ENCODE assay signal across 1 cellular context in the genomic region with DNA sequence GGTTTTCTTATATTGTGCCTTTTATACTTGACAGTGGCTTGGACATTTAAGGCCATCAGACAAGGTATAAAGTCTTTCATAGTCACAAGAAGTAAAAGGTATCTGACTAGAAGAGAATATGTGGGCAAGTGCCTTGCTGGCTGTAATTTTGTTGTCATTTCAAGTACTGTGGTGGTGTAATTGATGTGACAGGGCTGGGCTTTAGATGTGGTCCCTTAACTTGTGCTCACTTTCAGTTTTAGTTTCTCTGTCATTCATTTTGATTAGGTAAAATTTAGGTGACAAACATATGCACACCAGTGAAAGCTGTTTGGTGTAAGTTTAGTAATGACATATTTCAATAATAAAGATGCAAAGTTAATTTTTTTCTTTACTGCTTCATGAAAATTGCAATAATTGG.
TF ChIP-seq lines count a peak whose summit lies in the region.

No MANE protein-coding gene starts in this region.

TF ChIP-seq in GM12878, 131 proteins besides CTCF, POLR2A, EP300 and RAD21 (continued from another document):
- TF ChIP-seq, protein P1, sequence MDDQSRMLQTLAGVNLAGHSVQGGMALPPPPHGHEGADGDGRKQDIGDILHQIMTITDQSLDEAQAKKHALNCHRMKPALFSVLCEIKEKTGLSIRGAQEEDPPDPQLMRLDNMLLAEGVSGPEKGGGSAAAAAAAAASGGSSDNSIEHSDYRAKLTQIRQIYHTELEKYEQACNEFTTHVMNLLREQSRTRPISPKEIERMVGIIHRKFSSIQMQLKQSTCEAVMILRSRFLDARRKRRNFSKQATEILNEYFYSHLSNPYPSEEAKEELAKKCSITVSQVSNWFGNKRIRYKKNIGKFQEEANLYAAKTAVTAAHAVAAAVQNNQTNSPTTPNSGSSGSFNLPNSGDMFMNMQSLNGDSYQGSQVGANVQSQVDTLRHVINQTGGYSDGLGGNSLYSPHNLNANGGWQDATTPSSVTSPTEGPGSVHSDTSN (IDR thresholded peaks at IDR 0.05; ENCODE audit: insufficient replicate concordance, low read depth, low read length) = peak; percentile 85
- TF ChIP-seq CHD1 (IDR thresholded peaks at IDR 0.05; ENCODE audit: low read depth, low read length) (no peak), ATF7 (IDR thresholded peaks at IDR 0.05; ENCODE audit: low read depth) (peak; percentile 91), SRF (IDR thresholded peaks at IDR 0.05; ENCODE audit: low read depth in 2 of 2, low read length in 2 of 2) (no peak), TAF1 (IDR thresholded peaks at IDR 0.05; ENCODE audit: borderline replicate concordance, low read depth, low read length) (no peak), CBFB (IDR thresholded peaks at IDR 0.05; ENCODE audit: low read depth) (0 out of 2 replicates have a peak, but pooled peaks have one; percentile 54), NR2F1 (conservative IDR thresholded peaks at IDR 0.05) (no peak), LARP7 (IDR thresholded peaks at IDR 0.05) (no peak), ZNF217 (IDR thresholded peaks at IDR 0.05) (peak; percentile 65; the same call in 1 of the 2 replicates), BHLHE40 (IDR thresholded peaks at IDR 0.05; ENCODE audit: borderline replicate concordance in 1 of 2, low read depth in 2 of 2, low read length in 1 of 2) (peak; percentile 54 to 64; a peak in 2 of 4 replicates), KLF5 (IDR thresholded peaks at IDR 0.05; ENCODE audit: partially characterized antibody) (no peak), ZNF24 (IDR thresholded peaks at IDR 0.05) (peak; percentile 68), IKZF2 (IDR thresholded peaks at IDR 0.05) (peak in 1 of 2 experiments; percentile 22; a peak in 2 of 4 replicates), ESRRA (IDR thresholded peaks at IDR 0.05; ENCODE audit: low read length) (0 out of 2 replicates have a peak, but pooled peaks have one; percentile 25), YY1 (IDR thresholded peaks at IDR 0.05; ENCODE audit: low read depth, low read length) (0 out of 2 replicates have a peak, but pooled peaks have one; percentile 36), JUNB (IDR thresholded peaks at IDR 0.05) (peak; percentile 56), DPF2 (IDR thresholded peaks at IDR 0.05) (peak; percentile 78), IRF4 (IDR thresholded peaks at IDR 0.05; ENCODE audit: low read depth, low read length) (peak; percentile 48; the same call in 1 of the 2 replicates), CREB1 (IDR thresholded peaks at IDR 0.05; ENCODE audit: low read depth) (peak; percentile 50; the same call in 1 of the 2 replicates), SREBF1 (IDR thresholded peaks at IDR 0.05; ENCODE audit: low read length) (peak; percentile 20; the same call in 1 of the 2 replicates), CEBPB (IDR thresholded peaks at IDR 0.05; ENCODE audit: borderline replicate concordance in 1 of 2, low read depth in 2 of 2, low read length in 2 of 2) (no peak), RUNX3 (IDR thresholded peaks at IDR 0.05; ENCODE audit: low read length) (peak; percentile 86), NBN (IDR thresholded peaks at IDR 0.05) (peak; percentile 64; the same call in 1 of the 2 replicates), CHD2 (IDR thresholded peaks at IDR 0.05; ENCODE audit: borderline replicate concordance, low read depth, low read length) (peak; percentile 21; the same call in 1 of the 2 replicates), MEF2B (IDR thresholded peaks at IDR 0.05; ENCODE audit: partially characterized antibody, poor library complexity, severe bottlenecking) (peak; percentile 56)
- TF ChIP-seq, protein P2, sequence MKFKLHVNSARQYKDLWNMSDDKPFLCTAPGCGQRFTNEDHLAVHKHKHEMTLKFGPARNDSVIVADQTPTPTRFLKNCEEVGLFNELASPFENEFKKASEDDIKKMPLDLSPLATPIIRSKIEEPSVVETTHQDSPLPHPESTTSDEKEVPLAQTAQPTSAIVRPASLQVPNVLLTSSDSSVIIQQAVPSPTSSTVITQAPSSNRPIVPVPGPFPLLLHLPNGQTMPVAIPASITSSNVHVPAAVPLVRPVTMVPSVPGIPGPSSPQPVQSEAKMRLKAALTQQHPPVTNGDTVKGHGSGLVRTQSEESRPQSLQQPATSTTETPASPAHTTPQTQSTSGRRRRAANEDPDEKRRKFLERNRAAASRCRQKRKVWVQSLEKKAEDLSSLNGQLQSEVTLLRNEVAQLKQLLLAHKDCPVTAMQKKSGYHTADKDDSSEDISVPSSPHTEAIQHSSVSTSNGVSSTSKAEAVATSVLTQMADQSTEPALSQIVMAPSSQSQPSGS (IDR thresholded peaks at IDR 0.05; ENCODE audit: low read length) = 0 out of 2 replicates have a peak, but pooled peaks have one; percentile 47
- TF ChIP-seq, protein P3, sequence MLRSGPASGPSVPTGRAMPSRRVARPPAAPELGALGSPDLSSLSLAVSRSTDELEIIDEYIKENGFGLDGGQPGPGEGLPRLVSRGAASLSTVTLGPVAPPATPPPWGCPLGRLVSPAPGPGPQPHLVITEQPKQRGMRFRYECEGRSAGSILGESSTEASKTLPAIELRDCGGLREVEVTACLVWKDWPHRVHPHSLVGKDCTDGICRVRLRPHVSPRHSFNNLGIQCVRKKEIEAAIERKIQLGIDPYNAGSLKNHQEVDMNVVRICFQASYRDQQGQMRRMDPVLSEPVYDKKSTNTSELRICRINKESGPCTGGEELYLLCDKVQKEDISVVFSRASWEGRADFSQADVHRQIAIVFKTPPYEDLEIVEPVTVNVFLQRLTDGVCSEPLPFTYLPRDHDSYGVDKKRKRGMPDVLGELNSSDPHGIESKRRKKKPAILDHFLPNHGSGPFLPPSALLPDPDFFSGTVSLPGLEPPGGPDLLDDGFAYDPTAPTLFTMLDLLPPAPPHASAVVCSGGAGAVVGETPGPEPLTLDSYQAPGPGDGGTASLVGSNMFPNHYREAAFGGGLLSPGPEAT (IDR thresholded peaks at IDR 0.05; ENCODE audit: low read depth) = peak; percentile 53; the same call in 1 of the 2 replicates
- TF ChIP-seq, protein P4, sequence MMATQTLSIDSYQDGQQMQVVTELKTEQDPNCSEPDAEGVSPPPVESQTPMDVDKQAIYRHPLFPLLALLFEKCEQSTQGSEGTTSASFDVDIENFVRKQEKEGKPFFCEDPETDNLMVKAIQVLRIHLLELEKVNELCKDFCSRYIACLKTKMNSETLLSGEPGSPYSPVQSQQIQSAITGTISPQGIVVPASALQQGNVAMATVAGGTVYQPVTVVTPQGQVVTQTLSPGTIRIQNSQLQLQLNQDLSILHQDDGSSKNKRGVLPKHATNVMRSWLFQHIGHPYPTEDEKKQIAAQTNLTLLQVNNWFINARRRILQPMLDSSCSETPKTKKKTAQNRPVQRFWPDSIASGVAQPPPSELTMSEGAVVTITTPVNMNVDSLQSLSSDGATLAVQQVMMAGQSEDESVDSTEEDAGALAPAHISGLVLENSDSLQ (IDR thresholded peaks at IDR 0.05) = peak; percentile 96
